8 cellular contexts compared by ENCODE assay signal in genomic region chr1:44730741-44731512, GRCh38. TPM values are rescaled to one million over a fixed set of nuclear protein-coding genes. Genes with fewer than 3 reads are reported as not detected.
DNase-seq lines count a peak whose midpoint lies in the region; ATAC-seq and TF ChIP-seq lines count a peak whose summit lies in the region.

RNU5D-1 (minus strand) TSS chr1:44731170.

- H3K4me3 Mint-ChIP-seq in chondrocyte (ENCODE audit: unreplicated experiment), result peak within 1 kb of the TSS; percentile 65

- peak; percentile 98 for TF ChIP-seq POLR2A in GM19099 (IDR thresholded peaks at IDR 0.05; ENCODE audit: extremely low read depth, insufficient read length, low read depth)

- H3K27me3 Mint-ChIP-seq in chondrocyte (ENCODE audit: low read depth), result no peaks in the 10 kb centered on the region

- peak within 1 kb of the TSS; percentile 100 for H3K27ac Mint-ChIP-seq in chondrocyte (ENCODE audit: unreplicated experiment)

- peak; percentile 96 for DNase-seq in Ammon's horn (ENCODE audit: low spot score)
- DNase-seq in NCI-H446 (lab: John Stamatoyannopoulos, UW), result peak; percentile 97 to 98
- no peak for DNase-seq in chondrocyte (ENCODE audit: low spot score)
- DNase-seq in kidney tubule cell (ENCODE audit: low spot score), result peak; percentile 100
- DNase-seq in stimulated activated CD4-positive, alpha-beta T cell treated with anti-CD3 and anti-CD28 coated beads, Interleukin-1b, Interleukin-23, amount 100 ng/mL, for 1 hour (ENCODE audit: low read depth in 2 of 2), result peak; percentile 88 to 95

- H3K4me1 Mint-ChIP-seq in chondrocyte (ENCODE audit: low read depth), result peaks cover 28% of the 10 kb centered on the region

- TF ChIP-seq CTCF in chondrocyte (IDR thresholded peaks at IDR 0.05), result peak; percentile 92

- H3K36me3 Mint-ChIP-seq in chondrocyte (ENCODE audit: low read depth), result no peaks in the 10 kb centered on the region

- ATAC-seq in HG03378 (IDR thresholded peaks at IDR 0.05; ENCODE audit: unreplicated experiment), result peak; percentile 68
- ATAC-seq in activated CD4-positive, CD25-positive, alpha-beta regulatory T cell treated with anti-CD3 and anti-CD28 coated beads, Interleukin-2, amount 50 U/mL, for 24 hours, result peak; percentile 81 to 86

- H3K9me3 Mint-ChIP-seq in chondrocyte (ENCODE audit: low read depth), result no peaks in the 10 kb centered on the region

RNA-seq across cellular contexts. Expression of gene RNU5D-1, which starts in this region (rescaled TPM):
- not detected in 3 replicates for total RNA-seq in chondrocyte
